Comparison of ENCODE assay signal across 1 cellular context in the genomic region with DNA sequence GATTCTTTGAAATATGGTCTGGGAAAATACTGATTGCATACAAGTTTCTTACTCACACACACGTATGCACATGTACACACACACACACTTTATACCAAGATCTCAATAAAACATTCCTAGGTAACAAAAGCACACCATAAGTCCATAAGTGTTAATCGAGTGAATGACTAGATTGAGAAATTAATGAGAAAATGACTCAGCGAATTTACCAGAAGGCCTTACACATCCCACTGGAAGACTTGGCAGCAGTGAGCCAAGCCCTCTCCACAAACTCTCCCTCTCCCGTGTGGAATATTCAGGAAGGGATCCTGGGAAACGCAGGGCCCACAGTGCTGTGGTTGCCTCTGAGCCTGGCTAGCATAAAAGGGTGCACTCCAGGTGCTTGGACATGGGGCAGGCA.
TF ChIP-seq lines count a peak whose summit lies in the region.

No MANE protein-coding gene starts in this region.

TF ChIP-seq in H1, 55 proteins besides CTCF, POLR2A, EP300 and RAD21:
- no peak for TF ChIP-seq TAF7 (optimal IDR thresholded peaks at IDR 0.05; ENCODE audit: borderline replicate concordance, low read depth, low read length)
- TF ChIP-seq SIRT6 (IDR thresholded peaks at IDR 0.05; ENCODE audit: low read length), result no peak
- TF ChIP-seq SP2 (IDR thresholded peaks at IDR 0.05; ENCODE audit: low read length), result no peak
- TF ChIP-seq, protein P1, sequence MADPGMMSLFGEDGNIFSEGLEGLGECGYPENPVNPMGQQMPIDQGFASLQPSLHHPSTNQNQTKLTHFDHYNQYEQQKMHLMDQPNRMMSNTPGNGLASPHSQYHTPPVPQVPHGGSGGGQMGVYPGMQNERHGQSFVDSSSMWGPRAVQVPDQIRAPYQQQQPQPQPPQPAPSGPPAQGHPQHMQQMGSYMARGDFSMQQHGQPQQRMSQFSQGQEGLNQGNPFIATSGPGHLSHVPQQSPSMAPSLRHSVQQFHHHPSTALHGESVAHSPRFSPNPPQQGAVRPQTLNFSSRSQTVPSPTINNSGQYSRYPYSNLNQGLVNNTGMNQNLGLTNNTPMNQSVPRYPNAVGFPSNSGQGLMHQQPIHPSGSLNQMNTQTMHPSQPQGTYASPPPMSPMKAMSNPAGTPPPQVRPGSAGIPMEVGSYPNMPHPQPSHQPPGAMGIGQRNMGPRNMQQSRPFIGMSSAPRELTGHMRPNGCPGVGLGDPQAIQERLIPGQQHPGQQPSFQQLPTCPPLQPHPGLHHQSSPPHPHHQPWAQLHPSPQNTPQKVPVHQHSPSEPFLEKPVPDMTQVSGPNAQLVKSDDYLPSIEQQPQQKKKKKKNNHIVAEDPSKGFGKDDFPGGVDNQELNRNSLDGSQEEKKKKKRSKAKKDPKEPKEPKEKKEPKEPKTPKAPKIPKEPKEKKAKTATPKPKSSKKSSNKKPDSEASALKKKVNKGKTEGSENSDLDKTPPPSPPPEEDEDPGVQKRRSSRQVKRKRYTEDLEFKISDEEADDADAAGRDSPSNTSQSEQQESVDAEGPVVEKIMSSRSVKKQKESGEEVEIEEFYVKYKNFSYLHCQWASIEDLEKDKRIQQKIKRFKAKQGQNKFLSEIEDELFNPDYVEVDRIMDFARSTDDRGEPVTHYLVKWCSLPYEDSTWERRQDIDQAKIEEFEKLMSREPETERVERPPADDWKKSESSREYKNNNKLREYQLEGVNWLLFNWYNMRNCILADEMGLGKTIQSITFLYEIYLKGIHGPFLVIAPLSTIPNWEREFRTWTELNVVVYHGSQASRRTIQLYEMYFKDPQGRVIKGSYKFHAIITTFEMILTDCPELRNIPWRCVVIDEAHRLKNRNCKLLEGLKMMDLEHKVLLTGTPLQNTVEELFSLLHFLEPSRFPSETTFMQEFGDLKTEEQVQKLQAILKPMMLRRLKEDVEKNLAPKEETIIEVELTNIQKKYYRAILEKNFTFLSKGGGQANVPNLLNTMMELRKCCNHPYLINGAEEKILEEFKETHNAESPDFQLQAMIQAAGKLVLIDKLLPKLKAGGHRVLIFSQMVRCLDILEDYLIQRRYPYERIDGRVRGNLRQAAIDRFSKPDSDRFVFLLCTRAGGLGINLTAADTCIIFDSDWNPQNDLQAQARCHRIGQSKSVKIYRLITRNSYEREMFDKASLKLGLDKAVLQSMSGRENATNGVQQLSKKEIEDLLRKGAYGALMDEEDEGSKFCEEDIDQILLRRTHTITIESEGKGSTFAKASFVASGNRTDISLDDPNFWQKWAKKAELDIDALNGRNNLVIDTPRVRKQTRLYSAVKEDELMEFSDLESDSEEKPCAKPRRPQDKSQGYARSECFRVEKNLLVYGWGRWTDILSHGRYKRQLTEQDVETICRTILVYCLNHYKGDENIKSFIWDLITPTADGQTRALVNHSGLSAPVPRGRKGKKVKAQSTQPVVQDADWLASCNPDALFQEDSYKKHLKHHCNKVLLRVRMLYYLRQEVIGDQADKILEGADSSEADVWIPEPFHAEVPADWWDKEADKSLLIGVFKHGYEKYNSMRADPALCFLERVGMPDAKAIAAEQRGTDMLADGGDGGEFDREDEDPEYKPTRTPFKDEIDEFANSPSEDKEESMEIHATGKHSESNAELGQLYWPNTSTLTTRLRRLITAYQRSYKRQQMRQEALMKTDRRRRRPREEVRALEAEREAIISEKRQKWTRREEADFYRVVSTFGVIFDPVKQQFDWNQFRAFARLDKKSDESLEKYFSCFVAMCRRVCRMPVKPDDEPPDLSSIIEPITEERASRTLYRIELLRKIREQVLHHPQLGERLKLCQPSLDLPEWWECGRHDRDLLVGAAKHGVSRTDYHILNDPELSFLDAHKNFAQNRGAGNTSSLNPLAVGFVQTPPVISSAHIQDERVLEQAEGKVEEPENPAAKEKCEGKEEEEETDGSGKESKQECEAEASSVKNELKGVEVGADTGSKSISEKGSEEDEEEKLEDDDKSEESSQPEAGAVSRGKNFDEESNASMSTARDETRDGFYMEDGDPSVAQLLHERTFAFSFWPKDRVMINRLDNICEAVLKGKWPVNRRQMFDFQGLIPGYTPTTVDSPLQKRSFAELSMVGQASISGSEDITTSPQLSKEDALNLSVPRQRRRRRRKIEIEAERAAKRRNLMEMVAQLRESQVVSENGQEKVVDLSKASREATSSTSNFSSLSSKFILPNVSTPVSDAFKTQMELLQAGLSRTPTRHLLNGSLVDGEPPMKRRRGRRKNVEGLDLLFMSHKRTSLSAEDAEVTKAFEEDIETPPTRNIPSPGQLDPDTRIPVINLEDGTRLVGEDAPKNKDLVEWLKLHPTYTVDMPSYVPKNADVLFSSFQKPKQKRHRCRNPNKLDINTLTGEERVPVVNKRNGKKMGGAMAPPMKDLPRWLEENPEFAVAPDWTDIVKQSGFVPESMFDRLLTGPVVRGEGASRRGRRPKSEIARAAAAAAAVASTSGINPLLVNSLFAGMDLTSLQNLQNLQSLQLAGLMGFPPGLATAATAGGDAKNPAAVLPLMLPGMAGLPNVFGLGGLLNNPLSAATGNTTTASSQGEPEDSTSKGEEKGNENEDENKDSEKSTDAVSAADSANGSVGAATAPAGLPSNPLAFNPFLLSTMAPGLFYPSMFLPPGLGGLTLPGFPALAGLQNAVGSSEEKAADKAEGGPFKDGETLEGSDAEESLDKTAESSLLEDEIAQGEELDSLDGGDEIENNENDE (IDR thresholded peaks at IDR 0.05; ENCODE audit: insufficient replicate concordance, low read length), result no peak
- TF ChIP-seq, protein P2, sequence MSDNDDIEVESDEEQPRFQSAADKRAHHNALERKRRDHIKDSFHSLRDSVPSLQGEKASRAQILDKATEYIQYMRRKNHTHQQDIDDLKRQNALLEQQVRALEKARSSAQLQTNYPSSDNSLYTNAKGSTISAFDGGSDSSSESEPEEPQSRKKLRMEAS (IDR thresholded peaks at IDR 0.05), result no peak
- no peak for TF ChIP-seq TAF1 (IDR thresholded peaks at IDR 0.05; ENCODE audit: low read depth, low read length)
- no peak for TF ChIP-seq CTBP2 (IDR thresholded peaks at IDR 0.05; ENCODE audit: borderline replicate concordance, insufficient read depth, insufficient read length, low read length)
- no peak for TF ChIP-seq RXRA (IDR thresholded peaks at IDR 0.05; ENCODE audit: insufficient read depth, low read depth, low read length)
- no peak for TF ChIP-seq ASH2L (IDR thresholded peaks at IDR 0.05; ENCODE audit: low read length)
- TF ChIP-seq CBX5 (IDR thresholded peaks at IDR 0.05; ENCODE audit: low read depth, low read length), result no peak
- no peak for TF ChIP-seq CHD1 (IDR thresholded peaks at IDR 0.05; ENCODE audit: low read depth, low read length)
- no peak for TF ChIP-seq SP4 (IDR thresholded peaks at IDR 0.05; ENCODE audit: low read length)
- no peak for TF ChIP-seq BCL11A (IDR thresholded peaks at IDR 0.05; ENCODE audit: low read depth in 2 of 2, low read length in 2 of 2)
- TF ChIP-seq, protein P3, sequence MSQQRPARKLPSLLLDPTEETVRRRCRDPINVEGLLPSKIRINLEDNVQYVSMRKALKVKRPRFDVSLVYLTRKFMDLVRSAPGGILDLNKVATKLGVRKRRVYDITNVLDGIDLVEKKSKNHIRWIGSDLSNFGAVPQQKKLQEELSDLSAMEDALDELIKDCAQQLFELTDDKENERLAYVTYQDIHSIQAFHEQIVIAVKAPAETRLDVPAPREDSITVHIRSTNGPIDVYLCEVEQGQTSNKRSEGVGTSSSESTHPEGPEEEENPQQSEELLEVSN (IDR thresholded peaks at IDR 0.05), result no peak
